8 cellular contexts compared by ENCODE assay signal in the genomic region with DNA sequence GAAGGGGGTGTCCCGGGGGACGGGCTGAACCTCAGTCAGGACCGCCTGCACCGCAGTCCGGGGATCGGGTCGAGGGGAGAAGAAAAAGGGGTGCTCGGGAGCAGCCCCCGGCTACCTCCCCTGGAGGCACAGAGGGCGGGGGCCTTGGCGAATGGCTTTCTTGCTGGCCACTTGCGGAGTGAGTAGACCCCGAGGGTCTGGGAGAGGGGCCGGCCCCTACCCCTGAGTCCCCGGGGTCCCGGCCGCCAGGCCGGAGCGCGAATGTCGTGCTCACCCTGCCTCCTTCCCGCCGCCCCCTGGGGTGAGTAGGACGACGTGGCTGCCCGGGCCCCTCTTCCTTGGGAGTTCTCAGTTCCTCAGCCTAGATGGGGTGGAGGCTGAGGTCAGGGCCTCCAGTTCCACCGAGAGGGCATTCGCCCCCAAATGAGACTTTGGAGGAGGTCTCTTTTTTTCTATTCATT.
DNase-seq lines count a peak whose midpoint lies in the region; ATAC-seq, FAIRE-seq and TF ChIP-seq lines count a peak whose summit lies in the region.

No MANE protein-coding gene starts in this region.

- TF ChIP-seq POLR2A in GM12891 (IDR thresholded peaks at IDR 0.05; ENCODE audit: low read depth, low read length): peak; percentile 40; the same call in 1 of the 2 replicates
- peak; percentile 72; the same call in 1 of the 2 replicates for TF ChIP-seq POLR2A in GM12878 (IDR thresholded peaks at IDR 0.05; ENCODE audit: low read depth, low read length)

- peaks cover 66% of the 10 kb centered on the region for H3K79me2 ChIP-seq in GM12878 (ENCODE audit: control insufficient read depth, insufficient read depth, low read length)

- POLR2A ChIA-PET in GM12878 (lab: Charles Lee): interaction anchor here (0.7 to 10.0 kb wide), 8 partner anchors 9 to 213 kb away, joined by 3 to 99 read pairs (median 3); no protein-coding TSS in a partner anchor

- peak overlapping the region; percentile 45; the same call in 1 of the 2 replicates for H3K4me2 ChIP-seq in GM12878 (ENCODE audit: control insufficient read depth, insufficient read depth)

- TF ChIP-seq EP300 in GM12878 (IDR thresholded peaks at IDR 0.05; ENCODE audit: borderline replicate concordance in 1 of 2, control insufficient read depth in 1 of 2, low read depth in 2 of 2, low read length in 2 of 2): 0 out of 4 replicates have a peak, but pooled peaks of 1 of the 2 experiments have one; percentile 3

- in situ Hi-C loops in GM12878 (cut with MboI): no loop called here

- H3K36me3 ChIP-seq in GM12878 (ENCODE audit: control insufficient read depth in 2 of 2, insufficient read depth in 2 of 2, low read length in 1 of 2) (no peaks in the 10 kb centered on the region), subcutaneous abdominal adipose tissue (ENCODE audit: control insufficient read depth in 5 of 5, insufficient read depth in 5 of 5, low read length in 5 of 5) (no peaks in the 10 kb centered on the region)

- RAD21 ChIA-PET in GM12878 (lab: Charles Lee; ENCODE audit: unreplicated experiment): interaction anchor here (0.6 to 1.4 kb wide), 7 partner anchors 9 to 173 kb away, joined by 3 to 5 read pairs (median 3); no protein-coding TSS in a partner anchor

- TF ChIP-seq CTCF in GM12878 (IDR thresholded peaks at IDR 0.05 in 2 of 3, conservative IDR thresholded peaks at IDR 0.05 in 1 of 3; ENCODE audit: control insufficient read depth in 2 of 3, extremely low read depth in 1 of 3, insufficient read depth in 1 of 3, low read depth in 3 of 3, low read length in 3 of 3): no peak

- TSS peak; percentile 74 for BruUV-seq in GM12878 (replicated peaks; lab: Mats Ljungman, UMichigan)

- intact Hi-C loops in GM12878 (cut with micrococcal nuclease; ENCODE audit: unreplicated experiment): loop anchor here (5.0 to 10.0 kb wide), 3 partner anchors 53 to 215 kb away; a partner anchor contains a TSS

- peak overlapping the region; percentile 91 for H3K9ac ChIP-seq in GM12878 (ENCODE audit: control insufficient read depth, insufficient read depth, low read length)
- peak overlapping the region in 4 of 5 donors; percentile 53 to 74 (median 61) for H3K9ac ChIP-seq in subcutaneous abdominal adipose tissue (ENCODE audit: low read length in 5 of 5)

- no peak for TF ChIP-seq RAD21 in GM12878 (IDR thresholded peaks at IDR 0.05; ENCODE audit: insufficient read depth, low read depth, low read length)

- ATAC-seq in GM21723 (IDR thresholded peaks at IDR 0.05; ENCODE audit: unreplicated experiment) (peak; percentile 32), GM12878 (peak; percentile 25)

- SMC1A ChIA-PET in GM12878 (lab: Charles Lee; ENCODE audit: uncharacterized antibody, unreplicated experiment): interaction anchor here (0.6 to 11.5 kb wide), 11 partner anchors 11 to 155 kb away, joined by 3 to 154 read pairs (median 5); no protein-coding TSS in a partner anchor

- H3K9me3 ChIP-seq in GM12878 (replicated peaks; ENCODE audit: control insufficient read depth, insufficient read depth, low read length) (no peaks in the 10 kb centered on the region), subcutaneous abdominal adipose tissue (ENCODE audit: control insufficient read depth in 5 of 5, low read length in 5 of 5) (no peaks in the 10 kb centered on the region)

- no peaks in the 10 kb centered on the region for H3K27me3 ChIP-seq in GM12878 (replicated peaks in 1 of 2; ENCODE audit: control insufficient read depth in 2 of 2, insufficient read depth in 2 of 2, low read length in 1 of 2)
- H3K27me3 ChIP-seq in subcutaneous abdominal adipose tissue (ENCODE audit: control insufficient read depth in 5 of 5, insufficient read depth in 4 of 5, low read length in 5 of 5): no peaks in the 10 kb centered on the region

- DNase-seq in GM12891 (ENCODE audit: insufficient read length, low spot score) (no peak), LHCN-M2 (ENCODE audit: low read depth) (peak; percentile 2), GM12878 (ENCODE audit: low read depth, low spot score) (no peak), kidney glomerular epithelial cell (lab: John Stamatoyannopoulos, UW) (peak; percentile 18), putamen (ENCODE audit: low spot score) (no peak), cerebellar nuclear complex (lab: John Stamatoyannopoulos, UW) (no peak)

- H3K27ac ChIP-seq in GM12878 (ENCODE audit: control insufficient read depth, insufficient read depth) (peak overlapping the region; percentile 90), subcutaneous abdominal adipose tissue (ENCODE audit: low read depth, low read length) (peak overlapping the region; percentile 14)

- FAIRE-seq in GM12891 (lab: Jason Lieb, UNC) (peak; percentile 43), GM12878 (lab: Jason Lieb, UNC) (no peak)

- H3K4me1 ChIP-seq in GM12878 (ENCODE audit: control insufficient read depth, insufficient read depth, low read length): peaks cover 26% of the 10 kb centered on the region
- peaks cover 0 to 35% (median 30%) of the 10 kb centered on the region in 5 donors for H3K4me1 ChIP-seq in subcutaneous abdominal adipose tissue (ENCODE audit: control insufficient read depth in 5 of 5, insufficient read depth in 5 of 5, low read length in 5 of 5)

- 1% methylated on average over 26 of the region's 28 CpGs for whole genome bisulfite sequencing in GM12878 (ENCODE audit: insufficient coverage, insufficient replicate concordance, low lambda C conversion rate, missing lambda C conversion rate)

- no peaks in the 10 kb centered on the region for H4K20me1 ChIP-seq in GM12878 (ENCODE audit: control insufficient read depth, insufficient read depth)

- CTCF ChIA-PET in GM12878 (lab: Yijun Ruan, JAX): interaction anchor here (0.8 to 4.7 kb wide), 4 partner anchors 11 to 194 kb away, joined by 3 to 27 read pairs (median 4); no protein-coding TSS in a partner anchor

- H3K4me3 ChIP-seq in GM12878 (peak overlapping the region; percentile 88), subcutaneous abdominal adipose tissue (ENCODE audit: low read depth in 1 of 5, low read length in 5 of 5) (peak overlapping the region in 4 of 5 donors; percentile 73 to 81 (median 80))

- H2AFZ ChIP-seq in GM12878 (ENCODE audit: control insufficient read depth, low read depth, low read length): peak overlapping the region; percentile 75

TF ChIP-seq in GM12891, 5 proteins besides CTCF, POLR2A, EP300 and RAD21:
- TF ChIP-seq SPI1 (IDR thresholded peaks at IDR 0.05; ENCODE audit: low read depth, low read length): peak; percentile 74
- no peak for TF ChIP-seq POLR2AphosphoS5 (IDR thresholded peaks at IDR 0.05; ENCODE audit: low read depth, low read length)
- TF ChIP-seq TAF1 (IDR thresholded peaks at IDR 0.05; ENCODE audit: low read depth, low read length): peak; percentile 31; the same call in 1 of the 2 replicates
- TF ChIP-seq PAX5 (IDR thresholded peaks at IDR 0.05; ENCODE audit: insufficient read depth, low read length, severe bottlenecking): no peak
- TF ChIP-seq POU2F2 (IDR thresholded peaks at IDR 0.05; ENCODE audit: low read depth, low read length): no peak

TF ChIP-seq in GM12878, 131 proteins besides CTCF, POLR2A, EP300 and RAD21 (continues in another document):
- no peak for TF ChIP-seq ZNF622 (IDR thresholded peaks at IDR 0.05)
- TF ChIP-seq, protein P1, sequence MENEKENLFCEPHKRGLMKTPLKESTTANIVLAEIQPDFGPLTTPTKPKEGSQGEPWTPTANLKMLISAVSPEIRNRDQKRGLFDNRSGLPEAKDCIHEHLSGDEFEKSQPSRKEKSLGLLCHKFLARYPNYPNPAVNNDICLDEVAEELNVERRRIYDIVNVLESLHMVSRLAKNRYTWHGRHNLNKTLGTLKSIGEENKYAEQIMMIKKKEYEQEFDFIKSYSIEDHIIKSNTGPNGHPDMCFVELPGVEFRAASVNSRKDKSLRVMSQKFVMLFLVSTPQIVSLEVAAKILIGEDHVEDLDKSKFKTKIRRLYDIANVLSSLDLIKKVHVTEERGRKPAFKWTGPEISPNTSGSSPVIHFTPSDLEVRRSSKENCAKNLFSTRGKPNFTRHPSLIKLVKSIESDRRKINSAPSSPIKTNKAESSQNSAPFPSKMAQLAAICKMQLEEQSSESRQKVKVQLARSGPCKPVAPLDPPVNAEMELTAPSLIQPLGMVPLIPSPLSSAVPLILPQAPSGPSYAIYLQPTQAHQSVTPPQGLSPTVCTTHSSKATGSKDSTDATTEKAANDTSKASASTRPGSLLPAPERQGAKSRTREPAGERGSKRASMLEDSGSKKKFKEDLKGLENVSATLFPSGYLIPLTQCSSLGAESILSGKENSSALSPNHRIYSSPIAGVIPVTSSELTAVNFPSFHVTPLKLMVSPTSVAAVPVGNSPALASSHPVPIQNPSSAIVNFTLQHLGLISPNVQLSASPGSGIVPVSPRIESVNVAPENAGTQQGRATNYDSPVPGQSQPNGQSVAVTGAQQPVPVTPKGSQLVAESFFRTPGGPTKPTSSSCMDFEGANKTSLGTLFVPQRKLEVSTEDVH (IDR thresholded peaks at IDR 0.05; ENCODE audit: low read depth, partially characterized antibody): no peak
- no peak; the same call in 1 of the 2 replicates for TF ChIP-seq RUNX3 (IDR thresholded peaks at IDR 0.05; ENCODE audit: low read length)
- TF ChIP-seq, protein P2, sequence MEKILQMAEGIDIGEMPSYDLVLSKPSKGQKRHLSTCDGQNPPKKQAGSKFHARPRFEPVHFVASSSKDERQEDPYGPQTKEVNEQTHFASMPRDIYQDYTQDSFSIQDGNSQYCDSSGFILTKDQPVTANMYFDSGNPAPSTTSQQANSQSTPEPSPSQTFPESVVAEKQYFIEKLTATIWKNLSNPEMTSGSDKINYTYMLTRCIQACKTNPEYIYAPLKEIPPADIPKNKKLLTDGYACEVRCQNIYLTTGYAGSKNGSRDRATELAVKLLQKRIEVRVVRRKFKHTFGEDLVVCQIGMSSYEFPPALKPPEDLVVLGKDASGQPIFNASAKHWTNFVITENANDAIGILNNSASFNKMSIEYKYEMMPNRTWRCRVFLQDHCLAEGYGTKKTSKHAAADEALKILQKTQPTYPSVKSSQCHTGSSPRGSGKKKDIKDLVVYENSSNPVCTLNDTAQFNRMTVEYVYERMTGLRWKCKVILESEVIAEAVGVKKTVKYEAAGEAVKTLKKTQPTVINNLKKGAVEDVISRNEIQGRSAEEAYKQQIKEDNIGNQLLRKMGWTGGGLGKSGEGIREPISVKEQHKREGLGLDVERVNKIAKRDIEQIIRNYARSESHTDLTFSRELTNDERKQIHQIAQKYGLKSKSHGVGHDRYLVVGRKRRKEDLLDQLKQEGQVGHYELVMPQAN (conservative IDR thresholded peaks at IDR 0.05): peak; percentile 80
- no peak for TF ChIP-seq PAX8 (IDR thresholded peaks at IDR 0.05)
- no peak for TF ChIP-seq RB1 (IDR thresholded peaks at IDR 0.05; ENCODE audit: borderline replicate concordance)
- no peak for TF ChIP-seq SMC3 (IDR thresholded peaks at IDR 0.05; ENCODE audit: borderline replicate concordance, low read length)
- no peak for TF ChIP-seq NRF1 (conservative IDR thresholded peaks at IDR 0.05; ENCODE audit: low read depth, low read length)

Comparison
In these comparisons a context has a peak if more than half of its experiments do, and no peak if none do; other contexts are left out.
1. DNase-seq: peak in LHCN-M2 (single experiment) and kidney glomerular epithelial cell (single experiment); none in GM12891 (single experiment), GM12878 (single experiment), putamen (single experiment) and cerebellar nuclear complex (0 of 2).